ENCODE assay signal across 13 cellular contexts in the genomic region with DNA sequence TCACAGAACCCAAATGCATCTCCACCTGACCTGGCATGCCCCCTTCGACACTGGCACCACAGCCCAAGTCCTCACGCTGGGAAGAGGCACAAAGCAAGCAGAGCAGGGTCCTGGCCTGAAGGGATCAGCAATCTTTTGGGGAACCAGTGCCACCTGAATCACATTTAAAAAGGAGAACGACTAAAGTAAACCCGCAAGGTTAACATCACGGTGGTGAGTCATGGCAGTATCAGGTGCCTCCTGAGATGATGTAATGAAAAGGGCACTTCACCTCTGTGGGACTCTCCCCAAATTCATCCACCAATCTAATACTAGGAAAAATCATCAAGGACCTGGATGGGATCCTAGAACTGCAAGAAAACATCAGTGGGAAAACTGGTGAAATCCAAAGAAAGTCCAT. TPM values are rescaled to one million over a fixed set of nuclear protein-coding genes. Genes with fewer than 3 reads are reported as not detected.
DNase-seq lines count a peak whose midpoint lies in the region; ATAC-seq lines count a peak whose summit lies in the region.
"Had no signal": no experiment of that assay in that cellular context is flagged by ENCODE, and none has a peak within 500 bp of the region (broad histone marks: within the 10 kb centered on the region; RNA-seq: fewer than 3 reads in every experiment).

No MANE protein-coding gene starts in this region.

- DNase-seq in DMS53 treated with DMSO at 0.1 percent for 48 hours (lab: John Stamatoyannopoulos, UW; ENCODE audit: unreplicated experiment), result peak; percentile 16
- DNase-seq in NCI-H69 (lab: John Stamatoyannopoulos, UW), result peak; percentile 38
- DNase-seq in renal cortical epithelial cell (ENCODE audit: low read depth), result peak; percentile 56
- no peak for DNase-seq in SKM-1 treated with dmso at 0.1 percent for 144 hours (lab: John Stamatoyannopoulos, UW; ENCODE audit: unreplicated experiment)
- no peak for DNase-seq in NCI-H187 (lab: John Stamatoyannopoulos, UW)
- no peak for DNase-seq in NCI-H446 (lab: John Stamatoyannopoulos, UW)
- DNase-seq: NCI-H1092; psoas muscle; RPMI8226; stimulated activated CD4-positive, alpha-beta T cell treated with anti-CD3 and anti-CD28 coated beads, Interleukin-4, amount 100 ng/mL, for 1 hour; T1000 had no signal

- ATAC-seq in esophagus mucosa, result peak; percentile 77
- ATAC-seq in HG02970 (IDR thresholded peaks at IDR 0.05; ENCODE audit: low FRiP score, unreplicated experiment), result no peak

RNA-seq across cellular contexts. Expression of a gene that starts 44.9 kb away (rescaled TPM):
- 29.7 TPM for total RNA-seq in esophagus mucosa
- 69.8 and 129 TPM in 2 replicates for total RNA-seq in renal cortical epithelial cell

Comparison
In these comparisons a context has a peak if more than half of its experiments do, and no peak if none do; other contexts are left out.
1. DNase-seq: peak in DMS53 treated with DMSO at 0.1 percent for 48 hours (single experiment), NCI-H69 (single experiment) and renal cortical epithelial cell (single experiment); none in SKM-1 treated with dmso at 0.1 percent for 144 hours (single experiment), NCI-H187 (0 of 2) and NCI-H446 (0 of 2).